Comparison of ENCODE assay signal across 20 cellular contexts in the genomic region with DNA sequence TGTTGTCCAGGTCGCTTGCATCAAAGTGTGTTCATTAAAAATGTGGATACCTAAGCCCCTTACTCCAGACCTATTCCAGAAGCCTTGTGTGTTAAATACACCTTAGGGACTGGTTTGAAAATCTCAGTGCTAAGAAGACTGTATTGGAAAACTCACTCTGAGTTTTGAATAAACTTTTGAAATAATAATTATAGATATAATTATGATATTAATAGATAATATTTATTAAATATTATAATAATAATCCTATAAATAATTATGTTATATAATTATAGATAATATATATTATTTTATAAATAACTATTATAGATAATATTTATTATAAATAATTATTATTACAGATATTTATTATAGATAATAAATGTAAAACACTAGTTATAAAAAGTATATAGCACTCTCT.
DNase-seq lines count a peak whose midpoint lies in the region; ATAC-seq, FAIRE-seq and TF ChIP-seq lines count a peak whose summit lies in the region.
"Had no signal": no experiment of that assay in that cellular context is flagged by ENCODE, and none has a peak within 500 bp of the region (broad histone marks: within the 10 kb centered on the region; RNA-seq: fewer than 3 reads in every experiment).

No MANE protein-coding gene starts in this region.

- no peak for TF ChIP-seq POLR2A in IMR-90 (IDR thresholded peaks at IDR 0.05; ENCODE audit: low read depth, low read length)
- TF ChIP-seq POLR2A in esophagus muscularis mucosa (IDR thresholded peaks at IDR 0.05; ENCODE audit: low read depth) = no peak

- H2BK15ac ChIP-seq in IMR-90 (ENCODE audit: low read depth, low read length) = 0 out of 3 replicates have a peak overlapping the region, but pooled peaks have one; percentile 33

- H3K27ac ChIP-seq in IMR-90 (ENCODE audit: insufficient read depth, low read length) = no peak overlapping the region
- no peak overlapping the region for H3K27ac ChIP-seq in kidney (ENCODE audit: low read depth in 2 of 2, low read length in 2 of 2)
- no peak overlapping the region for H3K27ac ChIP-seq in small intestine (ENCODE audit: low read depth in 1 of 2, low read length in 1 of 2)
- H3K27ac ChIP-seq in esophagus muscularis mucosa (replicated peaks in 1 of 4) = no peak overlapping the region
- no peak overlapping the region for H3K27ac ChIP-seq in right atrium auricular region
- H3K27ac ChIP-seq: BLaER1 had no signal

- CTCF ChIA-PET in IMR-90 (lab: Yijun Ruan, JAX) = no interaction called here
- CTCF ChIA-PET in WTC11 (lab: Charles Lee) = interaction anchor here (1.0 to 1.3 kb wide), 3 partner anchors 8 to 286 kb away, joined by 3 to 6 read pairs (median 4); no protein-coding TSS in a partner anchor

- H3K36me3 ChIP-seq in IMR-90 (ENCODE audit: control insufficient read depth, insufficient read depth, low read length) (no peaks in the 10 kb centered on the region), kidney (ENCODE audit: control insufficient read depth in 1 of 2, insufficient read depth in 2 of 2, low read length in 2 of 2) (no peaks in the 10 kb centered on the region), small intestine (ENCODE audit: control insufficient read depth in 2 of 2, insufficient read depth in 2 of 2, low read length in 2 of 2) (no peaks in the 10 kb centered on the region), esophagus muscularis mucosa (no peaks in the 10 kb centered on the region), right atrium auricular region (no peaks in the 10 kb centered on the region)
- H3K36me3 ChIP-seq: BLaER1 had no signal

- H3K36me3 Mint-ChIP-seq in WTC11 = no peaks in the 10 kb centered on the region
- H3K36me3 Mint-ChIP-seq: CD14-positive monocyte; CD4-positive, alpha-beta memory T cell had no signal

- H3K79me1 ChIP-seq in IMR-90 (ENCODE audit: low read depth in 1 of 2, low read length in 2 of 2) = no peaks in the 10 kb centered on the region

- peaks cover 3% of the 10 kb centered on the region for H3K4me1 ChIP-seq in IMR-90 (ENCODE audit: control insufficient read depth, insufficient read depth, low read length)
- peaks cover 0 to 7% of the 10 kb centered on the region in 2 donors for H3K4me1 ChIP-seq in kidney (ENCODE audit: control insufficient read depth in 1 of 2, insufficient read depth in 1 of 2, low read depth in 1 of 2, low read length in 2 of 2)
- peaks cover 0 to 2% of the 10 kb centered on the region in 2 donors for H3K4me1 ChIP-seq in small intestine (ENCODE audit: control insufficient read depth in 2 of 2, insufficient read depth in 1 of 2, low read depth in 1 of 2, low read length in 1 of 2)
- H3K4me1 ChIP-seq in esophagus muscularis mucosa = peaks cover 0 to 3% (median 2%) of the 10 kb centered on the region in 4 donors
- H3K4me1 ChIP-seq in right atrium auricular region = peaks cover 0 to under 1% of the 10 kb centered on the region in 2 donors

- H2AFZ ChIP-seq in IMR-90 (replicated peaks; ENCODE audit: low read length, poor library complexity) = no peak overlapping the region

- intact Hi-C loops in IMR-90 (cut with micrococcal nuclease) (no loop called here), kidney (cut with DNase I) (no loop called here), esophagus muscularis mucosa (cut with DNase I) (no loop called here)

- no peak for TF ChIP-seq CTCF in IMR-90 (conservative IDR thresholded peaks at IDR 0.05; ENCODE audit: low read depth, low read length)
- no peak for TF ChIP-seq CTCF in WTC11 (IDR thresholded peaks at IDR 0.05)
- TF ChIP-seq CTCF in kidney (IDR thresholded peaks at IDR 0.05; ENCODE audit: borderline replicate concordance, extremely low read depth, insufficient read depth) = no peak
- TF ChIP-seq CTCF in esophagus muscularis mucosa (IDR thresholded peaks at IDR 0.05) = no peak
- no peak for TF ChIP-seq CTCF in right atrium auricular region (IDR thresholded peaks at IDR 0.05)

- no peak overlapping the region for H3K4ac ChIP-seq in IMR-90 (ENCODE audit: low read depth, low read length)

- dilution Hi-C loops in IMR-90 (cut with HindIII; ENCODE audit: low sequenced_read_pairs, unreplicated experiment) = no loop called here

- no peak overlapping the region for H2BK120ac ChIP-seq in IMR-90 (ENCODE audit: low read depth, low read length)

- H2BK5ac ChIP-seq in IMR-90 (ENCODE audit: low read depth, low read length, poor library complexity, severe bottlenecking) = no peak overlapping the region

- WGBS in IMR-90 (ENCODE audit: extremely low coverage in 2 of 2, insufficient read length in 1 of 2), 2 experiments = no CpG with 5 or more reads among the region's 1 CpG
- 95 to 96% (median 96%) methylated on average over 1 of the region's 1 CpG for WGBS in small intestine, 3 donors
- 100% methylated on average over 1 of the region's 1 CpG for WGBS in esophagus muscularis mucosa

- no peaks in the 10 kb centered on the region for H3K9me3 ChIP-seq in IMR-90 (ENCODE audit: control insufficient read depth, insufficient read depth, low read length)
- H3K9me3 ChIP-seq in kidney (ENCODE audit: control insufficient read depth in 1 of 2, low read length in 2 of 2) = no peaks in the 10 kb centered on the region
- H3K9me3 ChIP-seq in small intestine (ENCODE audit: control insufficient read depth, low read depth) = no peaks in the 10 kb centered on the region
- H3K9me3 ChIP-seq in esophagus muscularis mucosa = no peaks in the 10 kb centered on the region
- no peaks in the 10 kb centered on the region for H3K9me3 ChIP-seq in right atrium auricular region
- H3K9me3 ChIP-seq: A549, BLaER1 had no signal

- no peak overlapping the region for H4K8ac ChIP-seq in IMR-90 (ENCODE audit: low read depth in 2 of 2, low read length in 2 of 2)

- 0 out of 2 replicates have a peak overlapping the region, but pooled peaks have one; percentile 11 for H2AK5ac ChIP-seq in IMR-90 (ENCODE audit: low read depth, low read length)

- no peaks in the 10 kb centered on the region for H4K20me1 ChIP-seq in IMR-90 (ENCODE audit: insufficient read depth, low read length)
- H4K20me1 ChIP-seq: BLaER1 had no signal

- H3K27ac Mint-ChIP-seq in WTC11 = no peak overlapping the region
- H3K27ac Mint-ChIP-seq: CD4-positive, alpha-beta memory T cell had no signal

- H3K4me1 Mint-ChIP-seq in WTC11 = peaks cover 3% of the 10 kb centered on the region
- H3K4me1 Mint-ChIP-seq: CD4-positive, alpha-beta memory T cell had no signal

- no peak overlapping the region for H3K23ac ChIP-seq in IMR-90 (ENCODE audit: low read depth, low read length)

- no peak for TF ChIP-seq EP300 in esophagus muscularis mucosa (IDR thresholded peaks at IDR 0.05)

- H4K5ac ChIP-seq in IMR-90 (ENCODE audit: low read depth, low read length) = no peak overlapping the region

- no peaks in the 10 kb centered on the region for H3K27me3 Mint-ChIP-seq in WTC11 (ENCODE audit: low read depth)

- H4K91ac ChIP-seq in IMR-90 (ENCODE audit: insufficient read depth, low read depth, low read length) = no peak overlapping the region

- no TSS peak for BruUV-seq in IMR-90 (replicated peaks; lab: Mats Ljungman, UMichigan)

- H3K4me3 ChIP-seq in IMR-90 (ENCODE audit: insufficient read depth, low read depth, low read length) (no peak overlapping the region), kidney (ENCODE audit: low read length in 2 of 2) (no peak overlapping the region), small intestine (ENCODE audit: low read depth in 1 of 2, low read length in 2 of 2) (no peak overlapping the region), esophagus muscularis mucosa (no peak overlapping the region), right atrium auricular region (no peak overlapping the region)
- H3K4me3 ChIP-seq: A549, BLaER1, GM12878 had no signal

- no peaks in the 10 kb centered on the region for H3K9me1 ChIP-seq in IMR-90 (ENCODE audit: insufficient read depth, low read length)

- TF ChIP-seq RAD21 in IMR-90 (IDR thresholded peaks at IDR 0.05; ENCODE audit: low read length) = no peak

- DNase-seq in IMR-90 (no peak), WTC11 (ENCODE audit: low spot score) (no peak), kidney (no peak), small intestine (no peak), cerebellar nuclear complex (lab: John Stamatoyannopoulos, UW) (no peak), esophagus muscularis mucosa (ENCODE audit: extremely low spot score) (no peak), right atrium auricular region (ENCODE audit: low spot score) (no peak), NCI-H2227 (lab: John Stamatoyannopoulos, UW; ENCODE audit: unreplicated experiment) (no peak)
- DNase-seq: CD4-positive, alpha-beta memory T cell; DMS153; DMS79; GF-D8; H9 had no signal

- POLR2A ChIA-PET in IMR-90 (lab: Charles Lee; ENCODE audit: unreplicated experiment) = no interaction called here
- POLR2A ChIA-PET in WTC11 (lab: Charles Lee) = no interaction called here

- H3K14ac ChIP-seq in IMR-90 (replicated peaks; ENCODE audit: low read depth, low read length) = no peak overlapping the region

- FAIRE-seq in kidney (lab: Jason Lieb, UNC) (peak; percentile 96), small intestine (lab: Jason Lieb, UNC) (peak; percentile 76)
- FAIRE-seq: A549, GM12878, H1, HepG2, HTR-8/SVneo had no signal

- H3K27me3 ChIP-seq in IMR-90 (ENCODE audit: control insufficient read depth, insufficient read depth, low read length) (no peaks in the 10 kb centered on the region), small intestine (ENCODE audit: control insufficient read depth in 2 of 2, insufficient read depth in 2 of 2, low read length in 2 of 2) (no peaks in the 10 kb centered on the region), esophagus muscularis mucosa (no peaks in the 10 kb centered on the region), right atrium auricular region (no peaks in the 10 kb centered on the region)
- H3K27me3 ChIP-seq: BLaER1 had no signal

- in situ Hi-C loops in IMR-90 (cut with MboI; ENCODE audit: low sequenced_read_pairs) = no loop called here

- no peak for ATAC-seq in IMR-90 (ENCODE audit: low read depth)
- no peak for ATAC-seq in WTC11
- ATAC-seq: A549, GM12878, HepG2 had no signal

- no peak overlapping the region; the same call in 1 of the 2 replicates for H3K18ac ChIP-seq in IMR-90 (ENCODE audit: low read depth, low read length)

- H3K4me3 Mint-ChIP-seq in WTC11 = no peak overlapping the region
- H3K4me3 Mint-ChIP-seq: CD4-positive, alpha-beta memory T cell; H9 had no signal

- no peak overlapping the region for H2AK9ac ChIP-seq in IMR-90 (replicated peaks; ENCODE audit: low read depth, low read length, poor library complexity)

- H3K4me2 ChIP-seq in IMR-90 (ENCODE audit: low read depth, low read length) = no peak overlapping the region
- H3K4me2 ChIP-seq: BLaER1 had no signal

- H3K9ac ChIP-seq in IMR-90 (ENCODE audit: low read depth, low read length) = no peak overlapping the region
- H3K9ac ChIP-seq in kidney (ENCODE audit: low read length in 2 of 2) = no peak overlapping the region
- H3K9ac ChIP-seq: BLaER1 had no signal

- no peak overlapping the region for H2BK20ac ChIP-seq in IMR-90 (ENCODE audit: low read depth, low read length)

- no peak overlapping the region for H3K56ac ChIP-seq in IMR-90 (ENCODE audit: extremely low read depth, insufficient read depth, low read length)

- no peaks in the 10 kb centered on the region for H3K9me3 Mint-ChIP-seq in WTC11
- H3K9me3 Mint-ChIP-seq: CD4-positive, alpha-beta memory T cell; H9 had no signal

TF ChIP-seq in IMR-90, 13 proteins besides CTCF, POLR2A, EP300 and RAD21 (continues in another document):
- no peak for TF ChIP-seq RCOR1 (IDR thresholded peaks at IDR 0.05; ENCODE audit: insufficient replicate concordance, low read length)

TF ChIP-seq in WTC11, 78 proteins besides CTCF, POLR2A, EP300 and RAD21:
- TF ChIP-seq ZNF317 (CRISPR knock-in tag; IDR thresholded peaks at IDR 0.05; ENCODE audit: borderline replicate concordance, low read depth) (no peak), HMGA2 (CRISPR knock-in tag; IDR thresholded peaks at IDR 0.05) (peak; percentile 92)
